ENCODE assay signal across 10 cellular contexts in genomic region chr16:11768850-11769249, GRCh38. TPM values are rescaled to one million over a fixed set of nuclear protein-coding genes. Genes with fewer than 3 reads are reported as not detected.
DNase-seq lines count a peak whose midpoint lies in the region; ATAC-seq and TF ChIP-seq lines count a peak whose summit lies in the region.
"Had no signal": no experiment of that assay in that cellular context is flagged by ENCODE, and none has a peak within 500 bp of the region (broad histone marks: within the 10 kb centered on the region; RNA-seq: fewer than 3 reads in every experiment).

No MANE protein-coding gene starts in this region.

- H3K4me1 Mint-ChIP-seq in activated naive CD4-positive, alpha-beta T cell treated with anti-CD3 and anti-CD28 coated beads for 36 hours (ENCODE audit: low read depth), result peaks cover 8% of the 10 kb centered on the region
- no peaks in the 10 kb centered on the region for H3K4me1 Mint-ChIP-seq in WTC11
- peaks cover 35% of the 10 kb centered on the region for H3K4me1 Mint-ChIP-seq in stimulated activated memory B cell treated with anti-CD40 and anti-IgM and Interleukin-4, amounts not matched to agents 10 μg/mL and 1 μg/mL and 100 μg/mL, for 72 hours

- ATAC-seq in WTC11 (no peak), GM21786 (IDR thresholded peaks at IDR 0.05; ENCODE audit: unreplicated experiment) (no peak)
- peak; percentile 82 for ATAC-seq in stimulated activated memory B cell treated with anti-CD40 and anti-IgM and Interleukin-4, amounts not matched to agents 10 μg/mL and 1 μg/mL and 100 μg/mL, for 72 hours

- POLR2A ChIA-PET in WTC11 (lab: Charles Lee), result no interaction called here

- H3K27ac Mint-ChIP-seq in activated naive CD4-positive, alpha-beta T cell treated with anti-CD3 and anti-CD28 coated beads for 36 hours, result peak overlapping the region; percentile 69
- H3K27ac Mint-ChIP-seq in WTC11, result 0 out of 2 replicates have a peak overlapping the region, but pooled peaks have one; percentile 22
- H3K27ac Mint-ChIP-seq in stimulated activated memory B cell treated with anti-CD40 and anti-IgM and Interleukin-4, amounts not matched to agents 10 μg/mL and 1 μg/mL and 100 μg/mL, for 72 hours, result peak overlapping the region; percentile 79

- no peak for TF ChIP-seq CTCF in WTC11 (IDR thresholded peaks at IDR 0.05)

- CTCF ChIA-PET in activated naive CD4-positive, alpha-beta T cell treated with anti-CD3 and anti-CD28 coated beads for 36 hours (lab: Charles Lee), result interaction anchor here (1.3 kb wide), 1 partner anchor 29 kb away, joined by 4 read pairs; the partner anchor contains the start of gene ZC3H7A
- CTCF ChIA-PET in WTC11 (lab: Charles Lee), result interaction anchor here (1.7 kb wide), 1 partner anchor 28 kb away, joined by 9 read pairs; the partner anchor contains the start of gene ZC3H7A

- in situ Hi-C loops in KBM-7 (cut with MboI; ENCODE audit: low pct_unique_long_range_greater_than_20kb, low sequenced_read_pairs), result no loop called here

- no peaks in the 10 kb centered on the region for H3K9me3 Mint-ChIP-seq in activated naive CD4-positive, alpha-beta T cell treated with anti-CD3 and anti-CD28 coated beads for 36 hours
- no peaks in the 10 kb centered on the region for H3K9me3 Mint-ChIP-seq in WTC11
- H3K9me3 Mint-ChIP-seq in stimulated activated memory B cell treated with anti-CD40 and anti-IgM and Interleukin-4, amounts not matched to agents 10 μg/mL and 1 μg/mL and 100 μg/mL, for 72 hours, result no peaks in the 10 kb centered on the region

- no peaks in the 10 kb centered on the region for H3K27me3 Mint-ChIP-seq in activated naive CD4-positive, alpha-beta T cell treated with anti-CD3 and anti-CD28 coated beads for 36 hours (ENCODE audit: low read depth)
- H3K27me3 Mint-ChIP-seq in WTC11 (ENCODE audit: low read depth), result no peaks in the 10 kb centered on the region
- H3K27me3 Mint-ChIP-seq in stimulated activated memory B cell treated with anti-CD40 and anti-IgM and Interleukin-4, amounts not matched to agents 10 μg/mL and 1 μg/mL and 100 μg/mL, for 72 hours, result no peaks in the 10 kb centered on the region

- intact Hi-C loops in activated naive CD4-positive, alpha-beta T cell treated with anti-CD3 and anti-CD28 coated beads for 36 hours (cut with micrococcal nuclease), result no loop called here

- peak overlapping the region; percentile 30 for H3K4me3 Mint-ChIP-seq in activated naive CD4-positive, alpha-beta T cell treated with anti-CD3 and anti-CD28 coated beads for 36 hours
- H3K4me3 Mint-ChIP-seq in WTC11, result no peak overlapping the region
- H3K4me3 Mint-ChIP-seq in stimulated activated memory B cell treated with anti-CD40 and anti-IgM and Interleukin-4, amounts not matched to agents 10 μg/mL and 1 μg/mL and 100 μg/mL, for 72 hours, result peak overlapping the region; percentile 59

- DNase-seq in activated naive CD4-positive, alpha-beta T cell treated with anti-CD3 and anti-CD28 coated beads for 36 hours, result no peak
- DNase-seq in activated naive CD4-positive, alpha-beta T cell (lab: John Stamatoyannopoulos, UW), result no peak
- DNase-seq in KBM-7 (peak; percentile 75), WTC11 (ENCODE audit: low spot score) (no peak), AG20443 (ENCODE audit: low spot score) (no peak), NCI-H1694 (lab: John Stamatoyannopoulos, UW) (no peak)
- DNase-seq: activated CD4-positive, alpha-beta T cell treated with anti-CD3 and anti-CD28 coated beads, Interleukin-2, amount 50 U/mL, for 1 hour; NCI-H1930 had no signal

- peaks cover 50% of the 10 kb centered on the region for H3K36me3 Mint-ChIP-seq in activated naive CD4-positive, alpha-beta T cell treated with anti-CD3 and anti-CD28 coated beads for 36 hours (ENCODE audit: low read depth)
- peaks cover 64% of the 10 kb centered on the region for H3K36me3 Mint-ChIP-seq in WTC11
- peaks cover 60% of the 10 kb centered on the region for H3K36me3 Mint-ChIP-seq in stimulated activated memory B cell treated with anti-CD40 and anti-IgM and Interleukin-4, amounts not matched to agents 10 μg/mL and 1 μg/mL and 100 μg/mL, for 72 hours

TF ChIP-seq in WTC11, 78 proteins besides CTCF, POLR2A, EP300 and RAD21:
- TF ChIP-seq, protein P1, sequence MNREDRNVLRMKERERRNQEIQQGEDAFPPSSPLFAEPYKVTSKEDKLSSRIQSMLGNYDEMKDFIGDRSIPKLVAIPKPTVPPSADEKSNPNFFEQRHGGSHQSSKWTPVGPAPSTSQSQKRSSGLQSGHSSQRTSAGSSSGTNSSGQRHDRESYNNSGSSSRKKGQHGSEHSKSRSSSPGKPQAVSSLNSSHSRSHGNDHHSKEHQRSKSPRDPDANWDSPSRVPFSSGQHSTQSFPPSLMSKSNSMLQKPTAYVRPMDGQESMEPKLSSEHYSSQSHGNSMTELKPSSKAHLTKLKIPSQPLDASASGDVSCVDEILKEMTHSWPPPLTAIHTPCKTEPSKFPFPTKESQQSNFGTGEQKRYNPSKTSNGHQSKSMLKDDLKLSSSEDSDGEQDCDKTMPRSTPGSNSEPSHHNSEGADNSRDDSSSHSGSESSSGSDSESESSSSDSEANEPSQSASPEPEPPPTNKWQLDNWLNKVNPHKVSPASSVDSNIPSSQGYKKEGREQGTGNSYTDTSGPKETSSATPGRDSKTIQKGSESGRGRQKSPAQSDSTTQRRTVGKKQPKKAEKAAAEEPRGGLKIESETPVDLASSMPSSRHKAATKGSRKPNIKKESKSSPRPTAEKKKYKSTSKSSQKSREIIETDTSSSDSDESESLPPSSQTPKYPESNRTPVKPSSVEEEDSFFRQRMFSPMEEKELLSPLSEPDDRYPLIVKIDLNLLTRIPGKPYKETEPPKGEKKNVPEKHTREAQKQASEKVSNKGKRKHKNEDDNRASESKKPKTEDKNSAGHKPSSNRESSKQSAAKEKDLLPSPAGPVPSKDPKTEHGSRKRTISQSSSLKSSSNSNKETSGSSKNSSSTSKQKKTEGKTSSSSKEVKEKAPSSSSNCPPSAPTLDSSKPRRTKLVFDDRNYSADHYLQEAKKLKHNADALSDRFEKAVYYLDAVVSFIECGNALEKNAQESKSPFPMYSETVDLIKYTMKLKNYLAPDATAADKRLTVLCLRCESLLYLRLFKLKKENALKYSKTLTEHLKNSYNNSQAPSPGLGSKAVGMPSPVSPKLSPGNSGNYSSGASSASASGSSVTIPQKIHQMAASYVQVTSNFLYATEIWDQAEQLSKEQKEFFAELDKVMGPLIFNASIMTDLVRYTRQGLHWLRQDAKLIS (CRISPR knock-in tag; IDR thresholded peaks at IDR 0.05; ENCODE audit: borderline replicate concordance), result no peak
- TF ChIP-seq, protein P2, sequence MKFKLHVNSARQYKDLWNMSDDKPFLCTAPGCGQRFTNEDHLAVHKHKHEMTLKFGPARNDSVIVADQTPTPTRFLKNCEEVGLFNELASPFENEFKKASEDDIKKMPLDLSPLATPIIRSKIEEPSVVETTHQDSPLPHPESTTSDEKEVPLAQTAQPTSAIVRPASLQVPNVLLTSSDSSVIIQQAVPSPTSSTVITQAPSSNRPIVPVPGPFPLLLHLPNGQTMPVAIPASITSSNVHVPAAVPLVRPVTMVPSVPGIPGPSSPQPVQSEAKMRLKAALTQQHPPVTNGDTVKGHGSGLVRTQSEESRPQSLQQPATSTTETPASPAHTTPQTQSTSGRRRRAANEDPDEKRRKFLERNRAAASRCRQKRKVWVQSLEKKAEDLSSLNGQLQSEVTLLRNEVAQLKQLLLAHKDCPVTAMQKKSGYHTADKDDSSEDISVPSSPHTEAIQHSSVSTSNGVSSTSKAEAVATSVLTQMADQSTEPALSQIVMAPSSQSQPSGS (CRISPR knock-in tag; IDR thresholded peaks at IDR 0.05; ENCODE audit: borderline replicate concordance, low read depth), result no peak

RNA-seq across cellular contexts. Expression of gene TXNDC11, which starts 26.2 kb away (rescaled TPM):
- 10 to 100 TPM; 24.6 to 25.5 TPM for total RNA-seq in activated naive CD4-positive, alpha-beta T cell treated with anti-CD3 and anti-CD28 coated beads for 36 hours
- total RNA-seq in WTC11 (2021), result 11.1 to 11.5 TPM (median 11.4 TPM) in 3 replicates

RNA-seq across cellular contexts. Expression of gene ZC3H7A, which starts 28.2 kb away (rescaled TPM):
- total RNA-seq in activated naive CD4-positive, alpha-beta T cell treated with anti-CD3 and anti-CD28 coated beads for 36 hours, result 100 to 1,000 TPM; 123 to 127 TPM
- total RNA-seq in WTC11 (2021), result 39.9 to 45.9 TPM (median 43.0 TPM) in 3 replicates

Comparison
In these comparisons a context has a peak if more than half of its experiments do, and no peak if none do; other contexts are left out.
1. H3K27ac Mint-ChIP-seq: peak in every context shown above with its lines; median percentile 79 in stimulated activated memory B cell treated with anti-CD40 and anti-IgM and Interleukin-4, amounts not matched to agents 10 μg/mL and 1 μg/mL and 100 μg/mL, for 72 hours; 69 in activated naive CD4-positive, alpha-beta T cell treated with anti-CD3 and anti-CD28 coated beads for 36 hours; 22 in WTC11.